Comparison of ENCODE assay signal across 8 cellular contexts in genomic region chr9:23245067-23245466, GRCh38.
"Had no signal": no experiment of that assay in that cellular context is flagged by ENCODE, and none has a peak within 500 bp of the region (broad histone marks: within the 10 kb centered on the region; RNA-seq: fewer than 3 reads in every experiment).

No MANE protein-coding gene starts in this region.

- H3K4me3 ChIP-seq: GM12878 had no signal

- FAIRE-seq: G401.6, GM12878, GM12891, GM12892, GM18507, GM19239 had no signal

- ATAC-seq: GM12878 had no signal

- DNase-seq: GDM1, GF-D8 had no signal
